Comparison of ENCODE assay signal across 2 cellular contexts in the genomic region with DNA sequence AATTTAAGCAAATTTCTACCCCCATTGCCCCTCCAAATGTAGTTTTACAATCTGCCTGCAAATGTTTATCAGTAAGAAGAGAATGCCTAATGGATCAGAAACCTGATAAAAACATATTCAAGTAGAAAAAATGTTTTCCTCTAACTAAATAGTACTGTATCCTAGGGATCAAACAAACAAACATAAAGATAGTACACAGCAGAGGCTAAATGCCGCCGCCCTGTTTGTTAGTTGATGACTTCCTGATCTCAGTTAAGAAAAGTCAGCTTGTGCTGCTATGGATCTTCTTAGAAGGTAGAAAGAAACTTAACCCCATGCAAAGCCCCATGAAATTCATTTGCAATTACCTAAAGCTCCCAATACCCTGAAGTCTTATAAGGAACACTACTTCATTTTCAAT.
TF ChIP-seq lines count a peak whose summit lies in the region.

No MANE protein-coding gene starts in this region.

TF ChIP-seq in SK-N-SH, 30 proteins besides CTCF, POLR2A, EP300 and RAD21 (continued from another document):
- TF ChIP-seq GATA2 (CRISPR knock-in tag; IDR thresholded peaks at IDR 0.05): no peak
- TF ChIP-seq, protein P1, sequence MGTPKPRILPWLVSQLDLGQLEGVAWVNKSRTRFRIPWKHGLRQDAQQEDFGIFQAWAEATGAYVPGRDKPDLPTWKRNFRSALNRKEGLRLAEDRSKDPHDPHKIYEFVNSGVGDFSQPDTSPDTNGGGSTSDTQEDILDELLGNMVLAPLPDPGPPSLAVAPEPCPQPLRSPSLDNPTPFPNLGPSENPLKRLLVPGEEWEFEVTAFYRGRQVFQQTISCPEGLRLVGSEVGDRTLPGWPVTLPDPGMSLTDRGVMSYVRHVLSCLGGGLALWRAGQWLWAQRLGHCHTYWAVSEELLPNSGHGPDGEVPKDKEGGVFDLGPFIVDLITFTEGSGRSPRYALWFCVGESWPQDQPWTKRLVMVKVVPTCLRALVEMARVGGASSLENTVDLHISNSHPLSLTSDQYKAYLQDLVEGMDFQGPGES (IDR thresholded peaks at IDR 0.05; ENCODE audit: low read depth, low read length): no peak
- no peak for TF ChIP-seq ELF1 (IDR thresholded peaks at IDR 0.05)
TF ChIP-seq in SK-N-SH: peak in this region for 0.

TF ChIP-seq in SK-N-SH treated with all-trans-retinoic acid at 6 μM for 48 hours, 23 proteins besides CTCF, POLR2A, EP300 and RAD21 (continued from another document):
- TF ChIP-seq, protein P2, sequence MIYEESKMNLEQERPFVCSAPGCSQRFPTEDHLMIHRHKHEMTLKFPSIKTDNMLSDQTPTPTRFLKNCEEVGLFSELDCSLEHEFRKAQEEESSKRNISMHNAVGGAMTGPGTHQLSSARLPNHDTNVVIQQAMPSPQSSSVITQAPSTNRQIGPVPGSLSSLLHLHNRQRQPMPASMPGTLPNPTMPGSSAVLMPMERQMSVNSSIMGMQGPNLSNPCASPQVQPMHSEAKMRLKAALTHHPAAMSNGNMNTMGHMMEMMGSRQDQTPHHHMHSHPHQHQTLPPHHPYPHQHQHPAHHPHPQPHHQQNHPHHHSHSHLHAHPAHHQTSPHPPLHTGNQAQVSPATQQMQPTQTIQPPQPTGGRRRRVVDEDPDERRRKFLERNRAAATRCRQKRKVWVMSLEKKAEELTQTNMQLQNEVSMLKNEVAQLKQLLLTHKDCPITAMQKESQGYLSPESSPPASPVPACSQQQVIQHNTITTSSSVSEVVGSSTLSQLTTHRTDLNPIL (CRISPR knock-in tag; IDR thresholded peaks at IDR 0.05; ENCODE audit: low read depth): no peak
- no peak for TF ChIP-seq ESRRG (CRISPR knock-in tag; IDR thresholded peaks at IDR 0.05)
- no peak for TF ChIP-seq ZNF8 (CRISPR knock-in tag; IDR thresholded peaks at IDR 0.05)
- TF ChIP-seq ZC3H10 (CRISPR knock-in tag; IDR thresholded peaks at IDR 0.05): no peak
- no peak for TF ChIP-seq GLIS3 (CRISPR knock-in tag; IDR thresholded peaks at IDR 0.05)
- no peak for TF ChIP-seq ISL1 (CRISPR knock-in tag; IDR thresholded peaks at IDR 0.05)
- TF ChIP-seq SNAI2 (CRISPR knock-in tag; IDR thresholded peaks at IDR 0.05): no peak
- no peak for TF ChIP-seq PPARA (CRISPR knock-in tag; IDR thresholded peaks at IDR 0.05; ENCODE audit: borderline replicate concordance)
- TF ChIP-seq, protein P3, sequence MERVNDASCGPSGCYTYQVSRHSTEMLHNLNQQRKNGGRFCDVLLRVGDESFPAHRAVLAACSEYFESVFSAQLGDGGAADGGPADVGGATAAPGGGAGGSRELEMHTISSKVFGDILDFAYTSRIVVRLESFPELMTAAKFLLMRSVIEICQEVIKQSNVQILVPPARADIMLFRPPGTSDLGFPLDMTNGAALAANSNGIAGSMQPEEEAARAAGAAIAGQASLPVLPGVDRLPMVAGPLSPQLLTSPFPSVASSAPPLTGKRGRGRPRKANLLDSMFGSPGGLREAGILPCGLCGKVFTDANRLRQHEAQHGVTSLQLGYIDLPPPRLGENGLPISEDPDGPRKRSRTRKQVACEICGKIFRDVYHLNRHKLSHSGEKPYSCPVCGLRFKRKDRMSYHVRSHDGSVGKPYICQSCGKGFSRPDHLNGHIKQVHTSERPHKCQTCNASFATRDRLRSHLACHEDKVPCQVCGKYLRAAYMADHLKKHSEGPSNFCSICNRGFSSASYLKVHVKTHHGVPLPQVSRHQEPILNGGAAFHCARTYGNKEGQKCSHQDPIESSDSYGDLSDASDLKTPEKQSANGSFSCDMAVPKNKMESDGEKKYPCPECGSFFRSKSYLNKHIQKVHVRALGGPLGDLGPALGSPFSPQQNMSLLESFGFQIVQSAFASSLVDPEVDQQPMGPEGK (CRISPR knock-in tag; IDR thresholded peaks at IDR 0.05; ENCODE audit: borderline replicate concordance): no peak
- TF ChIP-seq, protein P4, sequence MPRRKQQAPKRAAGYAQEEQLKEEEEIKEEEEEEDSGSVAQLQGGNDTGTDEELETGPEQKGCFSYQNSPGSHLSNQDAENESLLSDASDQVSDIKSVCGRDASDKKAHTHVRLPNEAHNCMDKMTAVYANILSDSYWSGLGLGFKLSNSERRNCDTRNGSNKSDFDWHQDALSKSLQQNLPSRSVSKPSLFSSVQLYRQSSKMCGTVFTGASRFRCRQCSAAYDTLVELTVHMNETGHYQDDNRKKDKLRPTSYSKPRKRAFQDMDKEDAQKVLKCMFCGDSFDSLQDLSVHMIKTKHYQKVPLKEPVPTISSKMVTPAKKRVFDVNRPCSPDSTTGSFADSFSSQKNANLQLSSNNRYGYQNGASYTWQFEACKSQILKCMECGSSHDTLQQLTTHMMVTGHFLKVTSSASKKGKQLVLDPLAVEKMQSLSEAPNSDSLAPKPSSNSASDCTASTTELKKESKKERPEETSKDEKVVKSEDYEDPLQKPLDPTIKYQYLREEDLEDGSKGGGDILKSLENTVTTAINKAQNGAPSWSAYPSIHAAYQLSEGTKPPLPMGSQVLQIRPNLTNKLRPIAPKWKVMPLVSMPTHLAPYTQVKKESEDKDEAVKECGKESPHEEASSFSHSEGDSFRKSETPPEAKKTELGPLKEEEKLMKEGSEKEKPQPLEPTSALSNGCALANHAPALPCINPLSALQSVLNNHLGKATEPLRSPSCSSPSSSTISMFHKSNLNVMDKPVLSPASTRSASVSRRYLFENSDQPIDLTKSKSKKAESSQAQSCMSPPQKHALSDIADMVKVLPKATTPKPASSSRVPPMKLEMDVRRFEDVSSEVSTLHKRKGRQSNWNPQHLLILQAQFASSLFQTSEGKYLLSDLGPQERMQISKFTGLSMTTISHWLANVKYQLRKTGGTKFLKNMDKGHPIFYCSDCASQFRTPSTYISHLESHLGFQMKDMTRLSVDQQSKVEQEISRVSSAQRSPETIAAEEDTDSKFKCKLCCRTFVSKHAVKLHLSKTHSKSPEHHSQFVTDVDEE (CRISPR knock-in tag; IDR thresholded peaks at IDR 0.05): no peak
